ENCODE assay signal across 19 cellular contexts in genomic region chr6:52591832-52592231, GRCh38. TPM values are rescaled to one million over a fixed set of nuclear protein-coding genes. Genes with fewer than 3 reads are reported as not detected.
DNase-seq lines count a peak whose midpoint lies in the region; ATAC-seq and TF ChIP-seq lines count a peak whose summit lies in the region.
"Had no signal": no experiment of that assay in that cellular context is flagged by ENCODE, and none has a peak within 500 bp of the region (broad histone marks: within the 10 kb centered on the region; RNA-seq: fewer than 3 reads in every experiment).

No MANE protein-coding gene starts in this region.

- 95 to 100% methylated on average over 1 of the region's 1 CpG for WGBS in endodermal cell (ENCODE audit: insufficient coverage in 1 of 2, insufficient read length in 1 of 2), 2 experiments

- no peak overlapping the region for H3K4me3 ChIP-seq in endodermal cell (ENCODE audit: low read length)
- H3K4me3 ChIP-seq: GM23248 had no signal

- H3K27me3 ChIP-seq in endodermal cell (ENCODE audit: control insufficient read depth, insufficient read depth, low read length, poor library complexity, severe bottlenecking), result no peaks in the 10 kb centered on the region

- intact Hi-C loops in Calu3 (cut with micrococcal nuclease; ENCODE audit: unreplicated experiment), result no loop called here

- H3K4me3 Mint-ChIP-seq in endodermal cell (no peak overlapping the region), Calu3 (ENCODE audit: low read depth, unreplicated experiment) (no peak overlapping the region)
- H3K4me3 Mint-ChIP-seq: CD4-positive, CD25-positive, alpha-beta regulatory T cell; T-helper 1 cell treated with Interleukin-12 subunit alpha and Interleukin-12 subunit beta and Interleukin-4 antibody, amounts not matched to agents 30 μg/mL and 1 μg/mL, for 36 hours had no signal

- H3K27me3 Mint-ChIP-seq in endodermal cell (ENCODE audit: insufficient read depth), result no peaks in the 10 kb centered on the region
- peaks cover 21% of the 10 kb centered on the region for H3K27me3 Mint-ChIP-seq in Calu3 (ENCODE audit: unreplicated experiment)
- H3K27me3 Mint-ChIP-seq: CD4-positive, CD25-positive, alpha-beta regulatory T cell had no signal

- DNase-seq in DMS153 (lab: John Stamatoyannopoulos, UW) (peak; percentile 50), DMS153 treated with DMSO at 0.1 percent for 48 hours (lab: John Stamatoyannopoulos, UW; ENCODE audit: unreplicated experiment) (peak; percentile 41), NCI-H2029 treated with DMSO at 0.1 percent for 48 hours (lab: John Stamatoyannopoulos, UW) (peak; percentile 45), endodermal cell (no peak), Calu3 (no peak), NCI-H748 (lab: John Stamatoyannopoulos, UW; ENCODE audit: unreplicated experiment) (no peak)
- DNase-seq in activated naive CD4-positive, alpha-beta T cell (lab: John Stamatoyannopoulos, UW), result no peak
- DNase-seq: CD4-positive, CD25-positive, alpha-beta regulatory T cell; GDM1; GM23248; KBM-7; MM.1S; NCI-H1048; NCI-H1694; NCI-H774 had no signal

- CTCF ChIA-PET in Calu3 (lab: Charles Lee), result interaction anchor here (0.6 to 0.7 kb wide), 2 partner anchors 17 to 147 kb away, joined by 3 to 4 read pairs; no protein-coding TSS in a partner anchor

- H3K4me1 ChIP-seq in endodermal cell (ENCODE audit: control insufficient read depth, insufficient read depth, low read length), result peaks cover 10% of the 10 kb centered on the region

- no peak overlapping the region for H3K9ac ChIP-seq in endodermal cell (ENCODE audit: extremely low read depth, low read length, poor library complexity, severe bottlenecking)
- H3K9ac ChIP-seq: GM23248 had no signal

- BruUV-seq in Calu3 (replicated peaks; lab: Mats Ljungman, UMichigan), result no TSS peak

- peaks cover 27% of the 10 kb centered on the region for H3K4me1 Mint-ChIP-seq in endodermal cell
- peaks cover 18% of the 10 kb centered on the region for H3K4me1 Mint-ChIP-seq in Calu3 (ENCODE audit: low read depth, unreplicated experiment)

- no peaks in the 10 kb centered on the region for H3K9me3 Mint-ChIP-seq in endodermal cell
- H3K9me3 Mint-ChIP-seq in Calu3 (ENCODE audit: low read depth, unreplicated experiment), result no peaks in the 10 kb centered on the region
- H3K9me3 Mint-ChIP-seq: CD4-positive, CD25-positive, alpha-beta regulatory T cell; T-helper 1 cell treated with Interleukin-12 subunit alpha and Interleukin-12 subunit beta and Interleukin-4 antibody, amounts not matched to agents 30 μg/mL and 1 μg/mL, for 36 hours had no signal

- no peak overlapping the region for H3K27ac ChIP-seq in endodermal cell (ENCODE audit: low read depth, low read length)

- H3K9me3 ChIP-seq in endodermal cell (ENCODE audit: control insufficient read depth, low read length), result no peaks in the 10 kb centered on the region

- no peak for ATAC-seq in HG03039 (IDR thresholded peaks at IDR 0.05; ENCODE audit: unreplicated experiment)
- ATAC-seq: HepG2, Right ventricle myocardium inferior had no signal

- no peaks in the 10 kb centered on the region for H3K36me3 ChIP-seq in endodermal cell (ENCODE audit: control insufficient read depth, insufficient read depth, low read length)

- H3K36me3 Mint-ChIP-seq in endodermal cell (ENCODE audit: low read depth) (no peaks in the 10 kb centered on the region), Calu3 (ENCODE audit: insufficient read depth, unreplicated experiment) (no peaks in the 10 kb centered on the region)
- H3K36me3 Mint-ChIP-seq: CD4-positive, CD25-positive, alpha-beta regulatory T cell had no signal

- TF ChIP-seq CTCF in endodermal cell (conservative IDR thresholded peaks at IDR 0.05) (no peak), Calu3 (IDR thresholded peaks at IDR 0.05; ENCODE audit: unreplicated experiment) (no peak)

- peak overlapping the region; percentile 29 for H3K27ac Mint-ChIP-seq in endodermal cell
- H3K27ac Mint-ChIP-seq in Calu3 (ENCODE audit: unreplicated experiment), result no peak overlapping the region
- H3K27ac Mint-ChIP-seq: CD4-positive, CD25-positive, alpha-beta regulatory T cell; T-helper 1 cell treated with Interleukin-12 subunit alpha and Interleukin-12 subunit beta and Interleukin-4 antibody, amounts not matched to agents 30 μg/mL and 1 μg/mL, for 36 hours had no signal

RNA-seq across cellular contexts. Expression of gene TRAM2, which starts 15.0 kb away (rescaled TPM):
- 10 to 100 TPM; 16.9 to 20.5 TPM for total RNA-seq in endodermal cell
- 13.4 TPM for polyA plus RNA-seq in endodermal cell (2013, experiment 1 of 2)
- polyA plus RNA-seq in endodermal cell (2013, experiment 2 of 2), result 13.2 TPM
- 10.7 and 12.8 TPM in 2 replicates for total RNA-seq in Calu3 (2022)

Comparison
In these comparisons a context has a peak if more than half of its experiments do, and no peak if none do; other contexts are left out.
1. DNase-seq: peak in DMS153 (single experiment), DMS153 treated with DMSO at 0.1 percent for 48 hours (single experiment) and NCI-H2029 treated with DMSO at 0.1 percent for 48 hours (single experiment); none in endodermal cell (single experiment), Calu3 (single experiment), activated naive CD4-positive, alpha-beta T cell (0 of 4) and NCI-H748 (single experiment).